9 cellular contexts compared by ENCODE assay signal in the genomic region with DNA sequence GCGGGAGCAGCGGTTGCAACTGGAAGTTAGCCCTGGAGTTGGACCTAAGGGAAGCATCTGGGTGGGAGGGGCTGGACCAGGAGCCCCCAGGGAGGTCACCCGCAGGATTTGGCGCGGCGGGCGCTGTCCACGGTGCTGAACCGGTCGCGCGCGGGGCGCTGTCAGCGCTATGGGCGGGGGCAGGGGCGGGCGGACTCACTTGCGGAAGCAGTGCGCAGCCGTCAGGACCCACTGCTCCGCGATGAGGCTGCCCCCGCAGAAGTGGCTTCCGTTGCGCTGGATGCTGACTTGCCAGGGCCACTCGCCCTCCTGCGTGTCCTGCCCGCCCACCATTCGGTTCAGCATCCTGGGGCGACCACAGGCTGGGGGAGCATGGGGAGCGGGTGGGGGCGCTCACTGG. TPM values are rescaled to one million over a fixed set of nuclear protein-coding genes. Genes with fewer than 3 reads are reported as not detected.
DNase-seq lines count a peak whose midpoint lies in the region; ATAC-seq and TF ChIP-seq lines count a peak whose summit lies in the region.
"Had no signal": no experiment of that assay in that cellular context is flagged by ENCODE, and none has a peak within 500 bp of the region (broad histone marks: within the 10 kb centered on the region; RNA-seq: fewer than 3 reads in every experiment).

No MANE protein-coding gene starts in this region.

- TF ChIP-seq POLR2A in GM18505 (IDR thresholded peaks at IDR 0.05; ENCODE audit: borderline replicate concordance, extremely low read depth, insufficient read depth, insufficient read length): no peak

- H3K9me3 Mint-ChIP-seq in nephron progenitor cell: no peaks in the 10 kb centered on the region
- H3K9me3 Mint-ChIP-seq: dendritic cell treated with granulocyte-macrophage colony-stimulating factor and Interleukin-4, amounts not matched to agents 40 ng/mL and 50 ng/mL, for 4 days had no signal

- H3K27me3 Mint-ChIP-seq in nephron progenitor cell (ENCODE audit: low read depth, poor library complexity): peaks cover 29% of the 10 kb centered on the region

- no peaks in the 10 kb centered on the region for H3K4me1 Mint-ChIP-seq in nephron progenitor cell

- H3K27ac ChIP-seq in KMS-11: no peak overlapping the region
- H3K27ac ChIP-seq in esophagus (ENCODE audit: low read depth in 2 of 2, low read length in 1 of 2): peak overlapping the region; percentile 65 to 78
- no peak overlapping the region for H3K27ac ChIP-seq in substantia nigra (ENCODE audit: low read depth, low read length, poor library complexity, severe bottlenecking)

- H3K4me2 ChIP-seq in KMS-11: 0 out of 2 replicates have a peak overlapping the region, but pooled peaks have one; percentile 13

- no peak for ATAC-seq in GM18505 (IDR thresholded peaks at IDR 0.05; ENCODE audit: unreplicated experiment)
- no peak for ATAC-seq in HG02870 (IDR thresholded peaks at IDR 0.05; ENCODE audit: unreplicated experiment)

- TF ChIP-seq CTCF in KMS-11 (conservative IDR thresholded peaks at IDR 0.05; ENCODE audit: low read depth, low read length) (no peak), nephron progenitor cell (IDR thresholded peaks at IDR 0.05) (no peak)

- H3K9me3 ChIP-seq in esophagus (ENCODE audit: control insufficient read depth in 2 of 2, insufficient read depth in 1 of 2, low read depth in 1 of 2, low read length in 1 of 2): no peaks in the 10 kb centered on the region

- H3K27me3 ChIP-seq in KMS-11 (ENCODE audit: insufficient read depth, low read depth) (peaks cover 31% of the 10 kb centered on the region), esophagus (ENCODE audit: control insufficient read depth in 1 of 2, insufficient read depth in 2 of 2, low read length in 2 of 2) (no peaks in the 10 kb centered on the region)

- H3K4me3 ChIP-seq in KMS-11 (IDR thresholded peaks at IDR 0.05; ENCODE audit: insufficient read depth, low read depth, low read length) (no peak overlapping the region), esophagus (ENCODE audit: low read depth in 1 of 2, low read length in 2 of 2) (peak overlapping the region; percentile 41 to 48)

- H3K36me3 ChIP-seq in KMS-11 (ENCODE audit: insufficient read depth) (no peaks in the 10 kb centered on the region), esophagus (ENCODE audit: control insufficient read depth in 2 of 2, insufficient read depth in 2 of 2, low read length in 1 of 2) (peaks cover 0 to 4% of the 10 kb centered on the region in 2 donors)

- no peaks in the 10 kb centered on the region for H3K36me3 Mint-ChIP-seq in nephron progenitor cell (ENCODE audit: low read depth)

- no peak overlapping the region for H3K9ac ChIP-seq in KMS-11

- H3K4me3 Mint-ChIP-seq in nephron progenitor cell: no peak overlapping the region

- H3K4me1 ChIP-seq in KMS-11 (ENCODE audit: low read depth, poor library complexity, severe bottlenecking): no peaks in the 10 kb centered on the region
- peaks cover 0 to 23% of the 10 kb centered on the region in 2 donors for H3K4me1 ChIP-seq in esophagus (ENCODE audit: control insufficient read depth in 2 of 2, insufficient read depth in 2 of 2, low read length in 1 of 2)

- no peak overlapping the region for H2AFZ ChIP-seq in KMS-11 (ENCODE audit: low read depth)

- no peaks in the 10 kb centered on the region for H3K79me2 ChIP-seq in KMS-11 (ENCODE audit: insufficient read depth, low read depth)

- H4K20me1 ChIP-seq in KMS-11 (ENCODE audit: insufficient read depth): no peaks in the 10 kb centered on the region

- WGBS in esophagus, 2 donors: 7 to 10% methylated on average over 23 to 33 of the region's 33 CpGs

- DNase-seq in AG08395 (ENCODE audit: low spot score): peak; percentile 62
- DNase-seq in activated CD8-positive, alpha-beta memory T cell treated with anti-CD3 and anti-CD28 coated beads for 24 hours: peak; percentile 90
- DNase-seq in nephron progenitor cell: peak; percentile 93
- DNase-seq in substantia nigra (lab: John Stamatoyannopoulos, UW): peak in 25 of 49 donors; percentile 1 to 61 (median 22)

- no peak overlapping the region for H3K27ac Mint-ChIP-seq in nephron progenitor cell

RNA-seq across cellular contexts. Expression of gene PRSS27, which starts 4.5 kb away (rescaled TPM):
- polyA plus RNA-seq in esophagus: 100 to 1,000 TPM; 500 to 620 TPM

RNA-seq across cellular contexts. Expression of gene KCTD5, which starts 33.2 kb away (rescaled TPM):
- polyA plus RNA-seq in esophagus: 10 to 100 TPM; 23.1 to 25.4 TPM

RNA-seq across cellular contexts. Expression of gene SRRM2, which starts 36.9 kb away (rescaled TPM):
- polyA plus RNA-seq in esophagus: 100 to 1,000 TPM; 317 to 886 TPM

Comparison
In these comparisons a context has a peak if more than half of its experiments do, and no peak if none do; other contexts are left out.
1. DNase-seq: peak in every context shown above with its lines; median percentile 93 in nephron progenitor cell; 90 in activated CD8-positive, alpha-beta memory T cell treated with anti-CD3 and anti-CD28 coated beads for 24 hours; 62 in AG08395; 22 in substantia nigra.
2. H3K27ac ChIP-seq: peak in esophagus (2 of 2); none in KMS-11 (single experiment) and substantia nigra (single experiment).